In genomic region chr12:85468356-85469157, GRCh38 we compare ENCODE assay signal across 8 cellular contexts.
DNase-seq lines count a peak whose midpoint lies in the region; ATAC-seq and TF ChIP-seq lines count a peak whose summit lies in the region.

No MANE protein-coding gene starts in this region.

- H3F3A ChIP-seq in DOHH2 (ENCODE audit: control insufficient read depth, insufficient read depth) = no peaks in the 10 kb centered on the region

- TF ChIP-seq CTCF in DOHH2 (IDR thresholded peaks at IDR 0.05; ENCODE audit: low read depth, low read length, poor library complexity, severe bottlenecking) = peak; percentile 69
- peak; percentile 80 for TF ChIP-seq CTCF in left ventricle myocardium inferior (IDR thresholded peaks at IDR 0.05; ENCODE audit: borderline replicate concordance)

- H3K4me3 ChIP-seq in DOHH2 (ENCODE audit: low read length) (peak overlapping the region; percentile 49), left ventricle myocardium inferior (peak overlapping the region; percentile 62)

- peak; percentile 95 for ATAC-seq in GM19438 (IDR thresholded peaks at IDR 0.05; ENCODE audit: low read depth, unreplicated experiment)
- peak; percentile 90 for ATAC-seq in HG03439 (IDR thresholded peaks at IDR 0.05; ENCODE audit: unreplicated experiment)
- ATAC-seq in activated naive CD8-positive, alpha-beta T cell treated with anti-CD3 and anti-CD28 coated beads, Interleukin-2, amount 50 U/mL, for 24 hours = no peak

- intact Hi-C loops in left ventricle myocardium inferior (cut with micrococcal nuclease) = loop anchor here (5.0 kb wide), 1 partner anchor 454 kb away; no protein-coding TSS in a partner anchor
- intact Hi-C loops in posterior vena cava (cut with DNase I) = loop anchor here in 1 of 2 donors (5.0 kb wide), 1 partner anchor 394 kb away; no protein-coding TSS in a partner anchor

- H3K4me3 Mint-ChIP-seq in activated naive CD8-positive, alpha-beta T cell treated with anti-CD3 and anti-CD28 coated beads, Interleukin-2, amount 50 U/mL, for 24 hours = peak overlapping the region; percentile 74

- H3K9me3 Mint-ChIP-seq in activated naive CD8-positive, alpha-beta T cell treated with anti-CD3 and anti-CD28 coated beads, Interleukin-2, amount 50 U/mL, for 24 hours = no peaks in the 10 kb centered on the region

- H4K20me1 ChIP-seq in DOHH2 (ENCODE audit: control insufficient read depth, insufficient read depth, low read depth, low read length) = no peaks in the 10 kb centered on the region

- H3K36me3 Mint-ChIP-seq in activated naive CD8-positive, alpha-beta T cell treated with anti-CD3 and anti-CD28 coated beads, Interleukin-2, amount 50 U/mL, for 24 hours (ENCODE audit: low read depth) = no peaks in the 10 kb centered on the region

- H3K9me2 ChIP-seq in DOHH2 (replicated peaks; ENCODE audit: control insufficient read depth, low read length) = no peaks in the 10 kb centered on the region

- H3K27ac ChIP-seq in DOHH2 (ENCODE audit: low read depth, low read length) = no peak overlapping the region
- no peak overlapping the region for H3K27ac ChIP-seq in left ventricle myocardium inferior (replicated peaks)

- peaks cover 33% of the 10 kb centered on the region for H3K4me1 ChIP-seq in DOHH2 (ENCODE audit: control insufficient read depth, low read length)
- H3K4me1 ChIP-seq in left ventricle myocardium inferior = peaks cover 7% of the 10 kb centered on the region

- H3K27ac Mint-ChIP-seq in activated naive CD8-positive, alpha-beta T cell treated with anti-CD3 and anti-CD28 coated beads, Interleukin-2, amount 50 U/mL, for 24 hours = no peak overlapping the region

- H3K9me3 ChIP-seq in DOHH2 (ENCODE audit: control insufficient read depth, insufficient read depth, low read length) (no peaks in the 10 kb centered on the region), left ventricle myocardium inferior (replicated peaks) (peaks cover 8% of the 10 kb centered on the region)

- no peaks in the 10 kb centered on the region for H3K36me3 ChIP-seq in DOHH2 (ENCODE audit: control insufficient read depth, low read length)
- no peaks in the 10 kb centered on the region for H3K36me3 ChIP-seq in left ventricle myocardium inferior

- peak overlapping the region; percentile 61 for H3K4me2 ChIP-seq in DOHH2 (ENCODE audit: low read length)

- DNase-seq in NCI-H748 (lab: John Stamatoyannopoulos, UW; ENCODE audit: unreplicated experiment) (peak; percentile 75), left ventricle myocardium inferior (no peak), posterior vena cava (ENCODE audit: low spot score) (peak; percentile 61), 8988T (no peak)
- DNase-seq in activated naive CD8-positive, alpha-beta T cell treated with anti-CD3 and anti-CD28 coated beads, Interleukin-2, amount 50 U/mL, for 24 hours = peak; percentile 23

- no peaks in the 10 kb centered on the region for H3K27me3 Mint-ChIP-seq in activated naive CD8-positive, alpha-beta T cell treated with anti-CD3 and anti-CD28 coated beads, Interleukin-2, amount 50 U/mL, for 24 hours

- peaks cover 10% of the 10 kb centered on the region for H3K4me1 Mint-ChIP-seq in activated naive CD8-positive, alpha-beta T cell treated with anti-CD3 and anti-CD28 coated beads, Interleukin-2, amount 50 U/mL, for 24 hours

- no peaks in the 10 kb centered on the region for H3K79me2 ChIP-seq in DOHH2 (ENCODE audit: control insufficient read depth, low read length)

- no peaks in the 10 kb centered on the region for H3K27me3 ChIP-seq in DOHH2 (ENCODE audit: control insufficient read depth, low read length)
- H3K27me3 ChIP-seq in left ventricle myocardium inferior (ENCODE audit: low read depth) = peaks cover 39% of the 10 kb centered on the region

Comparison
In these comparisons a context has a peak if more than half of its experiments do, and no peak if none do; other contexts are left out.
1. DNase-seq: peak in NCI-H748 (single experiment), activated naive CD8-positive, alpha-beta T cell treated with anti-CD3 and anti-CD28 coated beads, Interleukin-2, amount 50 U/mL, for 24 hours (single experiment) and posterior vena cava (single experiment); none in left ventricle myocardium inferior (single experiment) and 8988T (single experiment).